Comparison of ENCODE assay signal across 2 cellular contexts in genomic region chr7:55144955-55145342, GRCh38.
TF ChIP-seq lines count a peak whose summit lies in the region.

No MANE protein-coding gene starts in this region.

TF ChIP-seq in HCT116, 20 proteins besides CTCF, POLR2A, EP300 and RAD21:
- TF ChIP-seq ELF1 (IDR thresholded peaks at IDR 0.05; ENCODE audit: borderline replicate concordance, low read depth) (no peak), FOSL1 (IDR thresholded peaks at IDR 0.05; ENCODE audit: low read depth) (no peak), EZH2phosphoT487 (IDR thresholded peaks at IDR 0.05; ENCODE audit: borderline replicate concordance) (no peak), POLR2AphosphoS5 (IDR thresholded peaks at IDR 0.05; ENCODE audit: low read depth, low read length) (no peak), ZBTB33 (IDR thresholded peaks at IDR 0.05; ENCODE audit: extremely low read depth, insufficient replicate concordance, low read length) (no peak), ZNF274 (IDR thresholded peaks at IDR 0.05; ENCODE audit: low read depth, low read length) (no peak), ZFX (IDR thresholded peaks at IDR 0.05) (no peak), EZH2 (IDR thresholded peaks at IDR 0.05) (no peak)
- TF ChIP-seq, protein P1, sequence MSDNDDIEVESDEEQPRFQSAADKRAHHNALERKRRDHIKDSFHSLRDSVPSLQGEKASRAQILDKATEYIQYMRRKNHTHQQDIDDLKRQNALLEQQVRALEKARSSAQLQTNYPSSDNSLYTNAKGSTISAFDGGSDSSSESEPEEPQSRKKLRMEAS (IDR thresholded peaks at IDR 0.05): no peak

TF ChIP-seq in H1, 55 proteins besides CTCF, POLR2A, EP300 and RAD21:
- no peak for TF ChIP-seq USF2 (IDR thresholded peaks at IDR 0.05; ENCODE audit: low read length)
- no peak for TF ChIP-seq NANOG (IDR thresholded peaks at IDR 0.05; ENCODE audit: insufficient read depth, low read depth, low read length, poor library complexity, severe bottlenecking)
- no peak for TF ChIP-seq CHD2 (IDR thresholded peaks at IDR 0.05; ENCODE audit: low read length)
- no peak for TF ChIP-seq RXRA (IDR thresholded peaks at IDR 0.05; ENCODE audit: insufficient read depth, low read depth, low read length)
- no peak for TF ChIP-seq RNF2 (IDR thresholded peaks at IDR 0.05; ENCODE audit: borderline replicate concordance, low read depth, low read length, missing control alignments, poor library complexity, severe bottlenecking)
- no peak for TF ChIP-seq SIRT6 (IDR thresholded peaks at IDR 0.05; ENCODE audit: low read length)
- TF ChIP-seq BRCA1 (IDR thresholded peaks at IDR 0.05; ENCODE audit: low read depth, low read length): no peak
- TF ChIP-seq CHD1 (IDR thresholded peaks at IDR 0.05; ENCODE audit: low read depth, low read length): no peak
TF ChIP-seq in H1: peak in this region for 0.
